Comparison of ENCODE assay signal across 1 cellular context in the genomic region with DNA sequence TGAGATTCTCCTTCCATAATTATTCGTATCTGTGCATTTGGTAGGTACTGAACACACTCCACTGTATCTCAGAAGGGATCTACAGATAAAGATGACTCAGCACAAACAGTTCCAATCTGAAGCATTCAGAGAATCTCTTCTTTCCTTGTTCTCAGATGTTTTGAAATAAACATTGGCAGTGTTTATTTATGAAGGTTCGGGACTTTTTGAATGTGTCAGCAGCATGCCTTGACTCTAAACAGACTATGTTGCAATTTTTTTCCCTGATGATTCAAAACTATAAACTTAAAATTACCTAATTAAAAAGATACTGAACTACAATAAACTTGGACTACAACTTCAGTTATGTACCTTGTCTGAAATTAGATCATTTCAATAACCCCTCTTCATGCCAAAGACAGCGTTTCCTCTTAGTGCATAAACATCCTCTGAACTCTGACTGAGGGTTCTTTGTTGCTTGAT.
TF ChIP-seq lines count a peak whose summit lies in the region.

No MANE protein-coding gene starts in this region.

TF ChIP-seq in SK-N-SH, 30 proteins besides CTCF, POLR2A, EP300 and RAD21 (continued from another document):
- TF ChIP-seq, protein P1, sequence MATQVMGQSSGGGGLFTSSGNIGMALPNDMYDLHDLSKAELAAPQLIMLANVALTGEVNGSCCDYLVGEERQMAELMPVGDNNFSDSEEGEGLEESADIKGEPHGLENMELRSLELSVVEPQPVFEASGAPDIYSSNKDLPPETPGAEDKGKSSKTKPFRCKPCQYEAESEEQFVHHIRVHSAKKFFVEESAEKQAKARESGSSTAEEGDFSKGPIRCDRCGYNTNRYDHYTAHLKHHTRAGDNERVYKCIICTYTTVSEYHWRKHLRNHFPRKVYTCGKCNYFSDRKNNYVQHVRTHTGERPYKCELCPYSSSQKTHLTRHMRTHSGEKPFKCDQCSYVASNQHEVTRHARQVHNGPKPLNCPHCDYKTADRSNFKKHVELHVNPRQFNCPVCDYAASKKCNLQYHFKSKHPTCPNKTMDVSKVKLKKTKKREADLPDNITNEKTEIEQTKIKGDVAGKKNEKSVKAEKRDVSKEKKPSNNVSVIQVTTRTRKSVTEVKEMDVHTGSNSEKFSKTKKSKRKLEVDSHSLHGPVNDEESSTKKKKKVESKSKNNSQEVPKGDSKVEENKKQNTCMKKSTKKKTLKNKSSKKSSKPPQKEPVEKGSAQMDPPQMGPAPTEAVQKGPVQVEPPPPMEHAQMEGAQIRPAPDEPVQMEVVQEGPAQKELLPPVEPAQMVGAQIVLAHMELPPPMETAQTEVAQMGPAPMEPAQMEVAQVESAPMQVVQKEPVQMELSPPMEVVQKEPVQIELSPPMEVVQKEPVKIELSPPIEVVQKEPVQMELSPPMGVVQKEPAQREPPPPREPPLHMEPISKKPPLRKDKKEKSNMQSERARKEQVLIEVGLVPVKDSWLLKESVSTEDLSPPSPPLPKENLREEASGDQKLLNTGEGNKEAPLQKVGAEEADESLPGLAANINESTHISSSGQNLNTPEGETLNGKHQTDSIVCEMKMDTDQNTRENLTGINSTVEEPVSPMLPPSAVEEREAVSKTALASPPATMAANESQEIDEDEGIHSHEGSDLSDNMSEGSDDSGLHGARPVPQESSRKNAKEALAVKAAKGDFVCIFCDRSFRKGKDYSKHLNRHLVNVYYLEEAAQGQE (IDR thresholded peaks at IDR 0.05; ENCODE audit: low read depth, low read length) = no peak
TF ChIP-seq in SK-N-SH: peak in this region for 7.
